Comparison of ENCODE assay signal across 20 cellular contexts in genomic region chr3:138227650-138228049, GRCh38. TPM values are rescaled to one million over a fixed set of nuclear protein-coding genes. Genes with fewer than 3 reads are reported as not detected.
DNase-seq lines count a peak whose midpoint lies in the region; ATAC-seq and TF ChIP-seq lines count a peak whose summit lies in the region.
"Had no signal": no experiment of that assay in that cellular context is flagged by ENCODE, and none has a peak within 500 bp of the region (broad histone marks: within the 10 kb centered on the region; RNA-seq: fewer than 3 reads in every experiment).

No MANE protein-coding gene starts in this region.

- H3K4me1 ChIP-seq in gastrocnemius medialis (no peaks in the 10 kb centered on the region), upper lobe of left lung (peaks cover 0 to 9% (median 2%) of the 10 kb centered on the region in 4 donors)
- peaks cover 3% of the 10 kb centered on the region for H3K4me1 ChIP-seq in CD4-positive, alpha-beta memory T cell (ENCODE audit: insufficient read depth, low read length)
- H3K4me1 ChIP-seq: colonic mucosa, psoas muscle had no signal

- intact Hi-C loops in gastrocnemius medialis (cut with DNase I; ENCODE audit: low total_unique reads): no loop called here
- intact Hi-C loops in CD4-positive, alpha-beta memory T cell (cut with micrococcal nuclease): loop anchor here (5.0 kb wide), 1 partner anchor 40 kb away; the partner anchor contains the start of gene ARMC8

- H3K27ac Mint-ChIP-seq in T-helper 17 cell: peak overlapping the region; percentile 41
- H3K27ac Mint-ChIP-seq in CD4-positive, alpha-beta memory T cell: no peak overlapping the region
- H3K27ac Mint-ChIP-seq: activated CD4-positive, alpha-beta T cell treated with anti-CD3 and anti-CD28 coated beads for 36 hours; activated CD8-positive, alpha-beta memory T cell treated with anti-CD3 and anti-CD28 coated beads, Interleukin-2, amount 10 ng/mL, durations not matched to agents 7 days and 5 days; memory B cell; nephron had no signal

- in situ Hi-C loops in gastrocnemius medialis (cut with MboI; ENCODE audit: low sequenced_read_pairs in 4 of 4): no loop called here

- DNase-seq in AG08395 (ENCODE audit: low spot score) (peak; percentile 5), T-helper 17 cell (no peak), dedifferentiated amniotic fluid mesenchymal stem cell (ENCODE audit: extremely low spot score) (peak; percentile 54), non-pigmented ciliary epithelial cell (ENCODE audit: low read depth) (peak; percentile 76), NCI-H524 treated with DMSO at 0.1 percent for 48 hours (lab: John Stamatoyannopoulos, UW) (no peak), gastrocnemius medialis (no peak), upper lobe of left lung (no peak)
- no peak for DNase-seq in CD4-positive, alpha-beta memory T cell
- DNase-seq: activated CD4-positive, alpha-beta T cell treated with anti-CD3 and anti-CD28 coated beads for 36 hours; activated CD8-positive, alpha-beta memory T cell treated with anti-CD3 and anti-CD28 coated beads, Interleukin-2, amount 10 ng/mL, durations not matched to agents 7 days and 5 days; colonic mucosa; kidney glomerular epithelial cell; NCI-H1092; NCI-H2107; NCI-H524; psoas muscle; RPMI8226 had no signal

- 95 to 100% methylated on average over 1 of the region's 1 CpG for WGBS in upper lobe of left lung, 2 donors

- no peak for TF ChIP-seq EP300 in upper lobe of left lung (IDR thresholded peaks at IDR 0.05)

- H3K4me3 Mint-ChIP-seq in T-helper 17 cell: no peak overlapping the region
- H3K4me3 Mint-ChIP-seq in CD4-positive, alpha-beta memory T cell: no peak overlapping the region
- H3K4me3 Mint-ChIP-seq: activated CD4-positive, alpha-beta T cell treated with anti-CD3 and anti-CD28 coated beads for 36 hours; activated CD8-positive, alpha-beta memory T cell treated with anti-CD3 and anti-CD28 coated beads, Interleukin-2, amount 10 ng/mL, durations not matched to agents 7 days and 5 days; memory B cell; nephron had no signal

- ATAC-seq in T-helper 17 cell: no peak
- no peak for ATAC-seq in gastrocnemius medialis
- no peak for ATAC-seq in upper lobe of left lung (ENCODE audit: low FRiP score in 2 of 2)
- ATAC-seq: activated CD4-positive, alpha-beta T cell treated with anti-CD3 and anti-CD28 coated beads for 36 hours; activated CD8-positive, alpha-beta memory T cell treated with anti-CD3 and anti-CD28 coated beads, Interleukin-2, amount 10 ng/mL, durations not matched to agents 7 days and 5 days; psoas muscle had no signal

- POLR2A ChIA-PET in CD4-positive, alpha-beta memory T cell (lab: Charles Lee; ENCODE audit: partially characterized antibody): no interaction called here

- peaks cover 15% of the 10 kb centered on the region for H3K4me1 Mint-ChIP-seq in T-helper 17 cell
- H3K4me1 Mint-ChIP-seq in CD4-positive, alpha-beta memory T cell: peaks cover 4 to 9% (median 5%) of the 10 kb centered on the region in 4 donors
- H3K4me1 Mint-ChIP-seq: nephron had no signal

- H3K36me3 ChIP-seq in gastrocnemius medialis (peaks cover 0 to 83% of the 10 kb centered on the region in 2 donors), upper lobe of left lung (peaks cover 11 to 94% (median 57%) of the 10 kb centered on the region in 4 donors)
- H3K36me3 ChIP-seq in CD4-positive, alpha-beta memory T cell (ENCODE audit: insufficient read depth, low read length): peaks cover 40% of the 10 kb centered on the region

- H3K9me3 ChIP-seq in T-helper 17 cell (ENCODE audit: control insufficient read depth, low read length, poor library complexity, severe bottlenecking) (no peaks in the 10 kb centered on the region), gastrocnemius medialis (no peaks in the 10 kb centered on the region), upper lobe of left lung (no peaks in the 10 kb centered on the region)
- H3K9me3 ChIP-seq in CD4-positive, alpha-beta memory T cell (ENCODE audit: control insufficient read depth in 1 of 2, low read length in 2 of 2): no peaks in the 10 kb centered on the region
- H3K9me3 ChIP-seq: colonic mucosa, psoas muscle, thoracic aorta had no signal

- TF ChIP-seq CTCF in gastrocnemius medialis (IDR thresholded peaks at IDR 0.05 in 4 of 5, conservative IDR thresholded peaks at IDR 0.05 in 1 of 5) (no peak), upper lobe of left lung (IDR thresholded peaks at IDR 0.05) (no peak)

- H3K9me3 Mint-ChIP-seq in CD4-positive, alpha-beta memory T cell: no peaks in the 10 kb centered on the region
- H3K9me3 Mint-ChIP-seq: memory B cell, nephron had no signal

- H3K27ac ChIP-seq in gastrocnemius medialis: no peak overlapping the region
- no peak overlapping the region for H3K27ac ChIP-seq in upper lobe of left lung
- H3K27ac ChIP-seq in CD4-positive, alpha-beta memory T cell (ENCODE audit: low read depth, low read length): no peak overlapping the region
- H3K27ac ChIP-seq: colonic mucosa, psoas muscle, thoracic aorta had no signal

- CTCF ChIA-PET in CD4-positive, alpha-beta memory T cell (lab: Charles Lee; ENCODE audit: partially characterized antibody): no interaction called here

- H3K27me3 Mint-ChIP-seq in T-helper 17 cell: no peaks in the 10 kb centered on the region
- no peaks in the 10 kb centered on the region for H3K27me3 Mint-ChIP-seq in CD4-positive, alpha-beta memory T cell
- H3K27me3 Mint-ChIP-seq: activated CD4-positive, alpha-beta T cell treated with anti-CD3 and anti-CD28 coated beads for 36 hours; activated CD8-positive, alpha-beta memory T cell treated with anti-CD3 and anti-CD28 coated beads, Interleukin-2, amount 10 ng/mL, durations not matched to agents 7 days and 5 days; memory B cell had no signal

- H3K36me3 Mint-ChIP-seq in T-helper 17 cell (ENCODE audit: low read depth): peaks cover 7% of the 10 kb centered on the region
- peaks cover 53 to 82% of the 10 kb centered on the region in 2 donors for H3K36me3 Mint-ChIP-seq in CD4-positive, alpha-beta memory T cell

- H3K27me3 ChIP-seq in gastrocnemius medialis (no peaks in the 10 kb centered on the region), upper lobe of left lung (no peaks in the 10 kb centered on the region)
- no peaks in the 10 kb centered on the region for H3K27me3 ChIP-seq in CD4-positive, alpha-beta memory T cell (ENCODE audit: insufficient read depth, low read length)
- H3K27me3 ChIP-seq: colonic mucosa had no signal

- no peak for TF ChIP-seq POLR2A in gastrocnemius medialis (IDR thresholded peaks at IDR 0.05)
- no peak for TF ChIP-seq POLR2A in upper lobe of left lung (IDR thresholded peaks at IDR 0.05)

- H3K4me3 ChIP-seq in gastrocnemius medialis (no peak overlapping the region), upper lobe of left lung (no peak overlapping the region)
- H3K4me3 ChIP-seq in CD4-positive, alpha-beta memory T cell (ENCODE audit: low read length in 2 of 2): no peak overlapping the region
- H3K4me3 ChIP-seq: colonic mucosa, psoas muscle, thoracic aorta had no signal

RNA-seq across cellular contexts. Expression of gene ARMC8, which starts 40.5 kb away (rescaled TPM):
- total RNA-seq in T-helper 17 cell: 10 to 100 TPM; 55.6 to 75.8 TPM
- total RNA-seq in gastrocnemius medialis: 10 to 100 TPM; 53.1 to 83.1 (median 65.8) TPM
- 10 to 100 TPM; 40.2 to 67.4 (median 48.1) TPM for total RNA-seq in upper lobe of left lung
- 10 to 100 TPM; 71.0 to 72.6 TPM for total RNA-seq in CD4-positive, alpha-beta memory T cell
- 10 to 100 TPM; 52.0 to 53.4 TPM for polyA plus RNA-seq in CD4-positive, alpha-beta memory T cell

RNA-seq across cellular contexts. Expression of gene DBR1, which starts 52.9 kb away (rescaled TPM):
- total RNA-seq in T-helper 17 cell (10 to 100 TPM; 19.5 TPM), gastrocnemius medialis (10 to 100 TPM in 1 of 4 donors, 1 to 10 TPM in 3; 6.5 to 22.2 (median 6.6) TPM), upper lobe of left lung (10 to 100 TPM in 5 of 6 donors, 1 to 10 TPM in 1; 3.7 to 20.6 (median 14.4) TPM)
- 10 to 100 TPM; 34.2 to 36.2 TPM for total RNA-seq in CD4-positive, alpha-beta memory T cell
- polyA plus RNA-seq in CD4-positive, alpha-beta memory T cell: 10 to 100 TPM; 14.8 to 16.5 TPM

Comparison
In these comparisons a context has a peak if more than half of its experiments do, and no peak if none do; other contexts are left out.
1. DNase-seq: peak in AG08395 (single experiment), dedifferentiated amniotic fluid mesenchymal stem cell (single experiment) and non-pigmented ciliary epithelial cell (single experiment); none in T-helper 17 cell (0 of 3), NCI-H524 treated with DMSO at 0.1 percent for 48 hours (single experiment), gastrocnemius medialis (0 of 2), upper lobe of left lung (0 of 2) and CD4-positive, alpha-beta memory T cell (0 of 5).